In genomic region chr10:120495226-120495625, GRCh38 we compare ENCODE assay signal across 21 cellular contexts. TPM values are rescaled to one million over a fixed set of nuclear protein-coding genes. Genes with fewer than 3 reads are reported as not detected.
DNase-seq lines count a peak whose midpoint lies in the region; FAIRE-seq and TF ChIP-seq lines count a peak whose summit lies in the region.
"Had no signal": no experiment of that assay in that cellular context is flagged by ENCODE, and none has a peak within 500 bp of the region (broad histone marks: within the 10 kb centered on the region; RNA-seq: fewer than 3 reads in every experiment).

No MANE protein-coding gene starts in this region.

- no peak for FAIRE-seq in RCC 7860 (lab: Jason Lieb, UNC)

- DNase-seq in DMS153 (lab: John Stamatoyannopoulos, UW) (peak; percentile 34), DMS153 treated with DMSO at 0.1 percent for 48 hours (lab: John Stamatoyannopoulos, UW; ENCODE audit: unreplicated experiment) (no peak), RCC 7860 (ENCODE audit: low spot score) (peak; percentile 5), fibroblast of the aortic adventitia (ENCODE audit: low read depth) (peak; percentile 71), renal cortical epithelial cell (ENCODE audit: low read depth) (peak; percentile 90), UCSD-AML1 (lab: John Stamatoyannopoulos, UW; ENCODE audit: unreplicated experiment) (no peak), GM19238 (ENCODE audit: insufficient read length, low spot score) (no peak), OCI-M2 (lab: John Stamatoyannopoulos, UW; ENCODE audit: unreplicated experiment) (no peak)
- DNase-seq: activated CD8-positive, alpha-beta memory T cell treated with anti-CD3 and anti-CD28 coated beads, Interleukin-2, amount 10 ng/mL, durations not matched to agents 7 days and 5 days; activated effector memory CD4-positive, alpha-beta T cell treated with Interleukin-2 at 50 U/mL for 16 hours; C1 segment of cervical spinal cord; cerebellar nuclear complex; effector memory CD8-positive, alpha-beta T cell; hippocampal formation; NCI-H187 treated with DMSO at 0.1 percent for 48 hours; right cardiac atrium; stimulated activated naive B cell treated with anti-CD40 and anti-IgM and Interleukin-4, amounts not matched to agents 10 μg/mL and 1 μg/mL and 100 μg/mL, for 72 hours; thyroid gland had no signal

- TF ChIP-seq CTCF in fibroblast of the aortic adventitia (IDR thresholded peaks at IDR 0.05; ENCODE audit: insufficient read depth, low read length) = no peak

- H3K4me3 ChIP-seq in fibroblast of the aortic adventitia (ENCODE audit: low read depth, low read length) = no peak overlapping the region
- H3K4me3 ChIP-seq: GM23338, SJSA1, thyroid gland had no signal

RNA-seq across cellular contexts. Expression of gene PLPP4, which starts 38.2 kb away (rescaled TPM):
- total RNA-seq in fibroblast of the aortic adventitia (ENCODE audit: low replicate concordance) (7.5 TPM in 1 of 2 replicates, not detected in the other), renal cortical epithelial cell (20.0 and 30.3 TPM in 2 replicates)
- total RNA-seq: activated CD8-positive, alpha-beta memory T cell treated with anti-CD3 and anti-CD28 coated beads, Interleukin-2, amount 10 ng/mL, durations not matched to agents 7 days and 5 days; NCI-H460; right cardiac atrium had no signal

Comparison
In these comparisons a context has a peak if more than half of its experiments do, and no peak if none do; other contexts are left out.
1. DNase-seq: peak in DMS153 (single experiment), RCC 7860 (single experiment), fibroblast of the aortic adventitia (single experiment) and renal cortical epithelial cell (single experiment); none in DMS153 treated with DMSO at 0.1 percent for 48 hours (single experiment), UCSD-AML1 (single experiment), GM19238 (single experiment) and OCI-M2 (single experiment).